In genomic region chr12:116598341-116599284, GRCh38 we compare ENCODE assay signal across 9 cellular contexts. TPM values are rescaled to one million over a fixed set of nuclear protein-coding genes. Genes with fewer than 3 reads are reported as not detected.
DNase-seq lines count a peak whose midpoint lies in the region; ATAC-seq and TF ChIP-seq lines count a peak whose summit lies in the region.
"Had no signal": no experiment of that assay in that cellular context is flagged by ENCODE, and none has a peak within 500 bp of the region (broad histone marks: within the 10 kb centered on the region; RNA-seq: fewer than 3 reads in every experiment).

No MANE protein-coding gene starts in this region.

- ATAC-seq in gastroesophageal sphincter = peak; percentile 1
- ATAC-seq in GM21528 (IDR thresholded peaks at IDR 0.05; ENCODE audit: low FRiP score, unreplicated experiment) = no peak
- no peak for ATAC-seq in omental fat pad (ENCODE audit: low FRiP score)

- no peaks in the 10 kb centered on the region for H3K27me3 ChIP-seq in BLaER1
- H3K27me3 ChIP-seq in SJCRH30 = no peaks in the 10 kb centered on the region
- H3K27me3 ChIP-seq in gastroesophageal sphincter = no peaks in the 10 kb centered on the region

- H3K27ac ChIP-seq in BLaER1 (no peak overlapping the region), SJCRH30 (no peak overlapping the region), gastroesophageal sphincter (peak overlapping the region; percentile 68 to 89 (median 88))

- no peak for TF ChIP-seq POLR2A in gastroesophageal sphincter (IDR thresholded peaks at IDR 0.05)

- no peaks in the 10 kb centered on the region for H3K9me3 Mint-ChIP-seq in progenitor cell of endocrine pancreas (ENCODE audit: low read depth)

- no peak overlapping the region for H3K4me3 ChIP-seq in BLaER1
- H3K4me3 ChIP-seq in SJCRH30 = peak overlapping the region; percentile 60
- H3K4me3 ChIP-seq in gastroesophageal sphincter = peak overlapping the region in 1 of 2 donors; percentile 46

- no peak overlapping the region for H3K9ac ChIP-seq in BLaER1

- peak overlapping the region; percentile 46 for H3K4me3 Mint-ChIP-seq in progenitor cell of endocrine pancreas (ENCODE audit: low read depth)

- TF ChIP-seq CTCF in gastroesophageal sphincter (IDR thresholded peaks at IDR 0.05) = no peak
- no peak for TF ChIP-seq CTCF in progenitor cell of endocrine pancreas (IDR thresholded peaks at IDR 0.05; ENCODE audit: unreplicated experiment)
- TF ChIP-seq CTCF in omental fat pad (IDR thresholded peaks at IDR 0.05) = no peak

- peak overlapping the region; percentile 60 for H3K27ac Mint-ChIP-seq in progenitor cell of endocrine pancreas

- H3K27me3 Mint-ChIP-seq in progenitor cell of endocrine pancreas = peaks cover 3% of the 10 kb centered on the region

- no peaks in the 10 kb centered on the region for H4K20me1 ChIP-seq in BLaER1

- peak overlapping the region; percentile 57 for H3K4me2 ChIP-seq in BLaER1

- WGBS in gastroesophageal sphincter (ENCODE audit: low coverage in 1 of 2), 2 donors = 56 to 66% methylated on average over 16 to 22 of the region's 22 CpGs

- H3K4me1 Mint-ChIP-seq in progenitor cell of endocrine pancreas (ENCODE audit: low read depth) = peaks cover 20% of the 10 kb centered on the region

- H3K36me3 Mint-ChIP-seq in progenitor cell of endocrine pancreas (ENCODE audit: insufficient read depth) = no peaks in the 10 kb centered on the region

- H3K36me3 ChIP-seq in BLaER1 = no peaks in the 10 kb centered on the region
- no peaks in the 10 kb centered on the region for H3K36me3 ChIP-seq in SJCRH30
- no peaks in the 10 kb centered on the region for H3K36me3 ChIP-seq in gastroesophageal sphincter

- DNase-seq in SJCRH30 (peak in 1 of 2 experiments; percentile 9), progenitor cell of endocrine pancreas (ENCODE audit: low spot score, unreplicated experiment) (no peak), omental fat pad (ENCODE audit: low spot score) (no peak), NCI-H748 treated with DMSO at 0.1 percent for 48 hours (lab: John Stamatoyannopoulos, UW) (no peak), NCI-H2029 treated with DMSO at 0.1 percent for 48 hours (lab: John Stamatoyannopoulos, UW) (no peak)

- H3K4me1 ChIP-seq in BLaER1 (peaks cover 61% of the 10 kb centered on the region), SJCRH30 (no peaks in the 10 kb centered on the region; the same call in 1 of the 2 replicates), gastroesophageal sphincter (peaks cover 0 to 33% (median 20%) of the 10 kb centered on the region in 3 donors)

- TF ChIP-seq EP300 in gastroesophageal sphincter (IDR thresholded peaks at IDR 0.05) = no peak

- H3K9me3 ChIP-seq in BLaER1 (0 out of 2 replicates have a peak, but pooled peaks cover 2% of the 10 kb centered on the region), SJCRH30 (replicated peaks) (no peaks in the 10 kb centered on the region), gastroesophageal sphincter (no peaks in the 10 kb centered on the region)

RNA-seq across cellular contexts. Expression of gene MAP1LC3B2, which starts 39.4 kb away (rescaled TPM):
- not detected in 2 replicates for total RNA-seq in SJCRH30 (2014; rRNA removed; shearing (Covaris generic))
- 1 to 10 TPM in 3 of 4 donors, not detected in 1; 1.1 to 1.8 (median 1.8) TPM for total RNA-seq in gastroesophageal sphincter
- 0.84 and 0.86 TPM in 2 replicates for total RNA-seq in progenitor cell of endocrine pancreas
- total RNA-seq in omental fat pad = 1 to 10 TPM in 2 of 4 donors, not detected in 2; 1.7 to 7.1 TPM
- total RNA-seq: dermis blood vessel endothelial cell had no signal

Comparison
In these comparisons a context has a peak if more than half of its experiments do, and no peak if none do; other contexts are left out.
1. H3K27ac ChIP-seq: peak in gastroesophageal sphincter (4 of 4); none in BLaER1 (single experiment) and SJCRH30 (single experiment).